Comparison of ENCODE assay signal across 16 cellular contexts in genomic region chr3:78041486-78041885, GRCh38.
DNase-seq lines count a peak whose midpoint lies in the region; ATAC-seq and TF ChIP-seq lines count a peak whose summit lies in the region.
"Had no signal": no experiment of that assay in that cellular context is flagged by ENCODE, and none has a peak within 500 bp of the region (broad histone marks: within the 10 kb centered on the region; RNA-seq: fewer than 3 reads in every experiment).

No MANE protein-coding gene starts in this region.

- H3K4me3 Mint-ChIP-seq in MCF 10A (ENCODE audit: unreplicated experiment), result no peak overlapping the region
- no peak overlapping the region for H3K4me3 Mint-ChIP-seq in stimulated activated naive B cell treated with anti-CD40 and anti-IgM and Interleukin-4, amounts not matched to agents 10 μg/mL and 1 μg/mL and 100 μg/mL, for 72 hours
- H3K4me3 Mint-ChIP-seq: CD14-positive monocyte, GM23338 had no signal

- no peaks in the 10 kb centered on the region for H3K27me3 ChIP-seq in breast epithelium
- no peaks in the 10 kb centered on the region for H3K27me3 ChIP-seq in Peyer's patch

- TF ChIP-seq CTCF in MCF 10A (IDR thresholded peaks at IDR 0.05; ENCODE audit: unreplicated experiment), result no peak
- TF ChIP-seq CTCF in breast epithelium (IDR thresholded peaks at IDR 0.05), result no peak
- no peak for TF ChIP-seq CTCF in Peyer's patch (IDR thresholded peaks at IDR 0.05)

- TF ChIP-seq POLR2A in breast epithelium (IDR thresholded peaks at IDR 0.05), result no peak
- no peak for TF ChIP-seq POLR2A in Peyer's patch (IDR thresholded peaks at IDR 0.05)

- no peaks in the 10 kb centered on the region for H3K36me3 ChIP-seq in breast epithelium
- H3K36me3 ChIP-seq in Peyer's patch, result no peaks in the 10 kb centered on the region

- no peaks in the 10 kb centered on the region for H3K9me3 Mint-ChIP-seq in MCF 10A (ENCODE audit: unreplicated experiment)
- H3K9me3 Mint-ChIP-seq in stimulated activated naive B cell treated with anti-CD40 and anti-IgM and Interleukin-4, amounts not matched to agents 10 μg/mL and 1 μg/mL and 100 μg/mL, for 72 hours, result peaks cover 0 to 2% of the 10 kb centered on the region in 2 donors
- H3K9me3 Mint-ChIP-seq: GM23338 had no signal

- no TSS peak for BruUV-seq in MCF 10A (replicated peaks; lab: Mats Ljungman, UMichigan)

- H3K36me3 Mint-ChIP-seq in MCF 10A (ENCODE audit: insufficient read depth, unreplicated experiment), result no peaks in the 10 kb centered on the region
- H3K36me3 Mint-ChIP-seq in stimulated activated naive B cell treated with anti-CD40 and anti-IgM and Interleukin-4, amounts not matched to agents 10 μg/mL and 1 μg/mL and 100 μg/mL, for 72 hours, result no peaks in the 10 kb centered on the region
- H3K36me3 Mint-ChIP-seq: CD14-positive monocyte had no signal

- no peaks in the 10 kb centered on the region for H3K4me1 ChIP-seq in breast epithelium
- H3K4me1 ChIP-seq in Peyer's patch, result no peaks in the 10 kb centered on the region
- H3K4me1 ChIP-seq: Caco-2 had no signal

- CTCF ChIA-PET in MCF 10A (lab: Yijun Ruan, JAX), result interaction anchor here (0.6 to 0.7 kb wide), 2 partner anchors 8 to 100 kb away, joined by 3 read pairs; no protein-coding TSS in a partner anchor

- H3K4me1 Mint-ChIP-seq in MCF 10A (ENCODE audit: insufficient read depth, unreplicated experiment), result no peaks in the 10 kb centered on the region
- no peaks in the 10 kb centered on the region for H3K4me1 Mint-ChIP-seq in stimulated activated naive B cell treated with anti-CD40 and anti-IgM and Interleukin-4, amounts not matched to agents 10 μg/mL and 1 μg/mL and 100 μg/mL, for 72 hours
- H3K4me1 Mint-ChIP-seq: CD14-positive monocyte had no signal

- DNase-seq in MCF 10A (ENCODE audit: unreplicated experiment) (peak; percentile 40), breast epithelium (ENCODE audit: low spot score in 2 of 2) (no peak), astrocyte of the hippocampus (ENCODE audit: low read depth, low spot score) (peak; percentile 83), iris pigment epithelial cell (ENCODE audit: low read depth) (peak; percentile 53), Peyer's patch (no peak), GM03348 (ENCODE audit: low spot score) (no peak)
- DNase-seq in stimulated activated naive B cell treated with anti-CD40 and anti-IgM and Interleukin-4, amounts not matched to agents 10 μg/mL and 1 μg/mL and 100 μg/mL, for 72 hours, result no peak
- DNase-seq: Caco-2, DMS79, NCI-H1092, NCI-H187, SHP77 treated with DMSO at 0.1 percent for 48 hours had no signal

- no peak overlapping the region for H3K27ac ChIP-seq in breast epithelium
- H3K27ac ChIP-seq in Peyer's patch, result no peak overlapping the region

- ATAC-seq in stimulated activated naive B cell treated with anti-CD40 and anti-IgM and Interleukin-4, amounts not matched to agents 10 μg/mL and 1 μg/mL and 100 μg/mL, for 72 hours (replicated peaks), result no peak
- no peak for ATAC-seq in GM19324 (IDR thresholded peaks at IDR 0.05; ENCODE audit: low FRiP score, unreplicated experiment)
- ATAC-seq: GM23338, K562 had no signal

- intact Hi-C loops in MCF 10A (cut with micrococcal nuclease), result no loop called here
- intact Hi-C loops in breast epithelium (cut with DNase I; ENCODE audit: low total_unique reads), result no loop called here

- no peaks in the 10 kb centered on the region for H3K9me3 ChIP-seq in breast epithelium
- no peaks in the 10 kb centered on the region for H3K9me3 ChIP-seq in Peyer's patch
- H3K9me3 ChIP-seq: Caco-2 had no signal

- H3K27ac Mint-ChIP-seq in MCF 10A (ENCODE audit: low read depth, unreplicated experiment), result no peak overlapping the region
- no peak overlapping the region for H3K27ac Mint-ChIP-seq in stimulated activated naive B cell treated with anti-CD40 and anti-IgM and Interleukin-4, amounts not matched to agents 10 μg/mL and 1 μg/mL and 100 μg/mL, for 72 hours
- H3K27ac Mint-ChIP-seq: CD14-positive monocyte, GM23338 had no signal

- no peaks in the 10 kb centered on the region for H3K27me3 Mint-ChIP-seq in MCF 10A (ENCODE audit: insufficient read depth, unreplicated experiment)
- no peaks in the 10 kb centered on the region for H3K27me3 Mint-ChIP-seq in stimulated activated naive B cell treated with anti-CD40 and anti-IgM and Interleukin-4, amounts not matched to agents 10 μg/mL and 1 μg/mL and 100 μg/mL, for 72 hours

- H3K4me3 ChIP-seq in breast epithelium (no peak overlapping the region), Peyer's patch (no peak overlapping the region)
- H3K4me3 ChIP-seq: GM23338, K562 had no signal

- POLR2A ChIA-PET in MCF 10A (lab: Yijun Ruan, JAX), result interaction anchor here (1.6 kb wide), 1 partner anchor 135 kb away, joined by 3 read pairs; no protein-coding TSS in a partner anchor

Comparison
In these comparisons a context has a peak if more than half of its experiments do, and no peak if none do; other contexts are left out.
1. DNase-seq: peak in MCF 10A (single experiment), astrocyte of the hippocampus (single experiment) and iris pigment epithelial cell (single experiment); none in breast epithelium (0 of 2), stimulated activated naive B cell treated with anti-CD40 and anti-IgM and Interleukin-4, amounts not matched to agents 10 μg/mL and 1 μg/mL and 100 μg/mL, for 72 hours (single experiment), Peyer's patch (0 of 3) and GM03348 (single experiment).